ENCODE assay signal across 8 cellular contexts in genomic region chr9:128554155-128554862, GRCh38. TPM values are rescaled to one million over a fixed set of nuclear protein-coding genes. Genes with fewer than 3 reads are reported as not detected.
DNase-seq lines count a peak whose midpoint lies in the region; ATAC-seq, FAIRE-seq and TF ChIP-seq lines count a peak whose summit lies in the region.

No MANE protein-coding gene starts in this region.

- TF ChIP-seq CTCF in NB4 (IDR thresholded peaks at IDR 0.05; ENCODE audit: low read depth, low read length), result no peak
- TF ChIP-seq CTCF in astrocyte (IDR thresholded peaks at IDR 0.05; ENCODE audit: insufficient read depth, low read depth, low read length), result no peak
- no peak for TF ChIP-seq CTCF in spleen (IDR thresholded peaks at IDR 0.05 in 8 of 11, conservative IDR thresholded peaks at IDR 0.05 in 3 of 11)
- no peak for TF ChIP-seq CTCF in MM.1S (IDR thresholded peaks at IDR 0.05; ENCODE audit: low read length)

- DNase-seq in Daoy (ENCODE audit: low read depth) (peak; percentile 92), NB4 (ENCODE audit: low read depth) (peak; percentile 46), astrocyte (ENCODE audit: low read depth) (peak; percentile 94), spleen (no peak), MM.1S (no peak)

- H3K9ac ChIP-seq in astrocyte (ENCODE audit: low read length), result peak overlapping the region; percentile 86
- no peak overlapping the region for H3K9ac ChIP-seq in iPS-15b (ENCODE audit: low read depth, low read length)
- H3K9ac ChIP-seq in MM.1S (ENCODE audit: low read length), result no peak overlapping the region

- no peak for ATAC-seq in HG03457 (IDR thresholded peaks at IDR 0.05; ENCODE audit: unreplicated experiment)
- no peak for ATAC-seq in HG02973 (IDR thresholded peaks at IDR 0.05; ENCODE audit: unreplicated experiment)

- peaks cover 63% of the 10 kb centered on the region for H4K20me1 ChIP-seq in astrocyte (ENCODE audit: insufficient read depth, low read length)
- H4K20me1 ChIP-seq in MM.1S (ENCODE audit: insufficient read depth, low read length), result no peaks in the 10 kb centered on the region

- no peak overlapping the region for H3K27ac Mint-ChIP-seq in astrocyte (ENCODE audit: unreplicated experiment)

- H3K4me3 ChIP-seq in NB4 (ENCODE audit: low read depth, low read length) (peak overlapping the region; percentile 10), astrocyte (ENCODE audit: insufficient read depth, low read depth, low read length) (peak overlapping the region; percentile 92), iPS-15b (ENCODE audit: low read depth, low read length) (peak overlapping the region; percentile 4), spleen (peak overlapping the region in 7 of 8 donors; percentile 84 to 97 (median 93)), MM.1S (ENCODE audit: low read length) (no peak overlapping the region)

- H2AFZ ChIP-seq in astrocyte (ENCODE audit: low read depth, low read length), result no peak overlapping the region
- H2AFZ ChIP-seq in MM.1S (ENCODE audit: low read length), result no peak overlapping the region

- H3K9me3 ChIP-seq in astrocyte (ENCODE audit: insufficient read depth, low read depth, low read length) (no peaks in the 10 kb centered on the region), iPS-15b (ENCODE audit: control insufficient read depth, insufficient read depth, low read length) (no peaks in the 10 kb centered on the region), spleen (no peaks in the 10 kb centered on the region), MM.1S (replicated peaks; ENCODE audit: insufficient read depth, low read length) (no peaks in the 10 kb centered on the region)

- no peak overlapping the region for H3K4me3 Mint-ChIP-seq in astrocyte (ENCODE audit: unreplicated experiment)

- H3K27me3 ChIP-seq in astrocyte (ENCODE audit: insufficient read depth, low read length) (no peaks in the 10 kb centered on the region), iPS-15b (ENCODE audit: control insufficient read depth, insufficient read depth, low read length) (peaks cover 9% of the 10 kb centered on the region), spleen (replicated peaks in 1 of 7) (no peaks in the 10 kb centered on the region), MM.1S (replicated peaks; ENCODE audit: insufficient read depth, low read length) (no peaks in the 10 kb centered on the region)

- H3K4me2 ChIP-seq in astrocyte (ENCODE audit: low read length) (peak overlapping the region; percentile 94), MM.1S (ENCODE audit: low read depth, low read length) (no peak overlapping the region; the same call in 1 of the 2 replicates)

- intact Hi-C loops in spleen (cut with DNase I; ENCODE audit: low total_unique reads), result loop anchor here (10.0 kb wide), 1 partner anchor 50 kb away; the partner anchor contains the start of gene GLE1

- H3K36me3 ChIP-seq in astrocyte (ENCODE audit: insufficient read depth, low read length) (peaks cover under 1% of the 10 kb centered on the region), iPS-15b (ENCODE audit: control insufficient read depth, insufficient read depth, low read length) (no peaks in the 10 kb centered on the region), spleen (no peaks in the 10 kb centered on the region), MM.1S (replicated peaks; ENCODE audit: insufficient read depth, low read length) (no peaks in the 10 kb centered on the region)

- H3K27me3 Mint-ChIP-seq in astrocyte (ENCODE audit: low read depth, unreplicated experiment), result no peaks in the 10 kb centered on the region

- peak overlapping the region; percentile 74 for H3K27ac ChIP-seq in astrocyte (ENCODE audit: low read depth, low read length)
- H3K27ac ChIP-seq in spleen, result peak overlapping the region; percentile 30 to 99 (median 97)
- H3K27ac ChIP-seq in MM.1S (ENCODE audit: low read length), result no peak overlapping the region

- peaks cover 44% of the 10 kb centered on the region for H3K4me1 Mint-ChIP-seq in astrocyte (ENCODE audit: low read depth, unreplicated experiment)

- H3K79me2 ChIP-seq in astrocyte (ENCODE audit: insufficient read depth, low read length) (peaks cover 66% of the 10 kb centered on the region), MM.1S (ENCODE audit: low read length) (peaks cover 56% of the 10 kb centered on the region)

- WGBS in spleen, 5 donors, result 29 to 70% (median 39%) methylated on average over 5 of the region's 5 CpGs

- TF ChIP-seq POLR2A in NB4 (IDR thresholded peaks at IDR 0.05; ENCODE audit: extremely low read depth, insufficient read length) (no peak), spleen (IDR thresholded peaks at IDR 0.05) (peak in 1 of 3 donors; percentile 14)

- H3K36me3 Mint-ChIP-seq in astrocyte (ENCODE audit: low read depth, unreplicated experiment), result no peaks in the 10 kb centered on the region

- no peak for FAIRE-seq in astrocyte (lab: Jason Lieb, UNC)

- peaks cover 26% of the 10 kb centered on the region for H3F3A ChIP-seq in MM.1S (ENCODE audit: insufficient read depth, low read length)

- peaks cover 65% of the 10 kb centered on the region for H3K4me1 ChIP-seq in astrocyte (ENCODE audit: insufficient read depth, low read length)
- peaks cover 32% of the 10 kb centered on the region for H3K4me1 ChIP-seq in iPS-15b (ENCODE audit: control insufficient read depth, insufficient read depth, low read length)
- peaks cover 41 to 91% (median 81%) of the 10 kb centered on the region in 6 donors for H3K4me1 ChIP-seq in spleen
- H3K4me1 ChIP-seq in MM.1S (ENCODE audit: low read length), result peaks cover 39% of the 10 kb centered on the region

- H3K9me3 Mint-ChIP-seq in astrocyte (ENCODE audit: unreplicated experiment), result no peaks in the 10 kb centered on the region

- H3K9me2 ChIP-seq in MM.1S (replicated peaks; ENCODE audit: insufficient read depth, low read length), result no peaks in the 10 kb centered on the region

RNA-seq across cellular contexts. Expression of gene SPTAN1, which starts 1.9 kb away (rescaled TPM):
- 161 and 164 TPM in 2 replicates for total RNA-seq in Daoy (2014; rRNA removed; shearing (Covaris generic))
- total RNA-seq in astrocyte (523 and 604 TPM in 2 replicates), spleen (100 to 1,000 TPM; 228 to 386 (median 292) TPM)
- polyA plus RNA-seq in spleen, result 100 to 1,000 TPM in 2 of 3 donors, 10 to 100 TPM in 1; 83.4 to 147 (median 118) TPM

RNA-seq across cellular contexts. Expression of gene GLE1, which starts 49.8 kb away (rescaled TPM):
- 56.6 and 58.3 TPM in 2 replicates for total RNA-seq in Daoy (2014; rRNA removed; shearing (Covaris generic))
- 15.0 and 17.5 TPM in 2 replicates for total RNA-seq in astrocyte
- total RNA-seq in spleen, result 10 to 100 TPM; 20.8 to 31.2 (median 25.8) TPM
- polyA plus RNA-seq in spleen, result 10 to 100 TPM; 14.3 to 15.1 (median 14.7) TPM

Comparison
In these comparisons a context has a peak if more than half of its experiments do, and no peak if none do; other contexts are left out.
1. DNase-seq: peak in Daoy (single experiment), NB4 (single experiment) and astrocyte (single experiment); none in spleen (single experiment) and MM.1S (single experiment).